Comparison of ENCODE assay signal across 8 cellular contexts in genomic region chr17:75270966-75271232, GRCh38. TPM values are rescaled to one million over a fixed set of nuclear protein-coding genes. Genes with fewer than 3 reads are reported as not detected.
DNase-seq lines count a peak whose midpoint lies in the region; ATAC-seq and TF ChIP-seq lines count a peak whose summit lies in the region.

MIF4GD (minus strand) TSS chr17:75271231; CDS start chr17:75270195, 1,036 bp downstream.

- peak within 1 kb of the TSS; percentile 88 for H3K27ac ChIP-seq in Panc1 (ENCODE audit: low read length)

- peak within 1 kb of the TSS; percentile 88 for H3K4me3 Mint-ChIP-seq in natural killer cell

- peaks cover 10 to 25% of the 10 kb centered on the region in 2 donors for H3K4me1 Mint-ChIP-seq in natural killer cell

- H3K9me3 Mint-ChIP-seq in natural killer cell, result no peaks in the 10 kb centered on the region

- POLR2A ChIA-PET in Panc1 (lab: Charles Lee), result interaction anchor here (0.6 to 1.9 kb wide), 5 partner anchors 9 to 443 kb away, joined by 4 to 14 read pairs (median 6); partner anchors contain the start of genes MRPS7 and SLC25A19

- CTCF ChIA-PET in Panc1 (lab: Charles Lee), result interaction anchor here (0.6 to 2.3 kb wide), 14 partner anchors 8 to 446 kb away, joined by 3 to 21 read pairs (median 4); partner anchors contain the start of genes GGA3, GRB2, MRPS7 and SLC25A19

- in situ Hi-C loops in Panc1 (cut with HindIII; ENCODE audit: low pct_unique_long_range_greater_than_20kb, low sequenced_read_pairs), result no loop called here

- peak within 1 kb of the TSS; percentile 81 to 91 for H3K27ac Mint-ChIP-seq in natural killer cell

- intact Hi-C loops in Panc1 (cut with micrococcal nuclease; ENCODE audit: unreplicated experiment), result no loop called here
- intact Hi-C loops in natural killer cell (cut with micrococcal nuclease), result loop anchor here (1.0 kb wide), 2 partner anchors 10 to 18 kb away; partner anchors contain the start of genes GGA3, MRPS7 and SLC25A19

- no peaks in the 10 kb centered on the region for H3K9me3 ChIP-seq in Panc1 (ENCODE audit: control insufficient read depth, insufficient read depth, low read depth, low read length)

- no peaks in the 10 kb centered on the region for H3K36me3 Mint-ChIP-seq in natural killer cell

- H3K27me3 Mint-ChIP-seq in natural killer cell (ENCODE audit: low read depth in 2 of 2), result no peaks in the 10 kb centered on the region

- DNase-seq in Panc1 (ENCODE audit: low read depth, low spot score) (no peak), epithelial cell of esophagus (ENCODE audit: low read depth) (no peak), natural killer cell (no peak), AG08396 (ENCODE audit: low spot score) (no peak), pons (ENCODE audit: low spot score) (no peak)
- DNase-seq in activated CD4-positive, CD25-positive, alpha-beta regulatory T cell treated with anti-CD3 and anti-CD28 coated beads, Interleukin-2, amount 50 U/mL, for 72 hours, result no peak

- H3K4me3 ChIP-seq in Panc1 (ENCODE audit: low read depth in 2 of 2, low read length in 2 of 2) (peak within 1 kb of the TSS; percentile 81 to 93), epithelial cell of esophagus (ENCODE audit: low read length) (peak within 1 kb of the TSS; percentile 91)

- TF ChIP-seq CTCF in Panc1 (IDR thresholded peaks at IDR 0.05), result no peak
- TF ChIP-seq CTCF in epithelial cell of esophagus (IDR thresholded peaks at IDR 0.05; ENCODE audit: insufficient read depth, low read depth, low read length, missing control alignments), result no peak
- TF ChIP-seq CTCF in natural killer cell (IDR thresholded peaks at IDR 0.05), result no peak

- no TSS peak for BruUV-seq in Panc1 (replicated peaks; lab: Mats Ljungman, UMichigan)

- ATAC-seq in GM19452 (IDR thresholded peaks at IDR 0.05; ENCODE audit: unreplicated experiment) (peak; percentile 11), Panc1 (no peak), natural killer cell (peak in 2 of 3 donors; percentile 24 to 31), HG03521 (IDR thresholded peaks at IDR 0.05; ENCODE audit: unreplicated experiment) (no peak)

- peaks cover 41% of the 10 kb centered on the region for H3K4me1 ChIP-seq in Panc1 (ENCODE audit: control insufficient read depth, insufficient read depth, low read length)

- no peaks in the 10 kb centered on the region for H3K27me3 ChIP-seq in Panc1 (ENCODE audit: control insufficient read depth, insufficient read depth, low read length)

- no peaks in the 10 kb centered on the region for H3K36me3 ChIP-seq in Panc1 (ENCODE audit: control insufficient read depth, insufficient read depth, low read length)

RNA-seq across cellular contexts. Expression of gene MIF4GD, which starts in this region (rescaled TPM):
- total RNA-seq in Panc1 (2021; ENCODE audit: unreplicated experiment) (34.4 TPM), natural killer cell (10 to 100 TPM; 44.5 to 56.9 (median 50.3) TPM)
- polyA plus RNA-seq in Panc1 (2012; ENCODE audit: insufficient read length), result 40.5 TPM

Comparison
In these comparisons a context has a peak if more than half of its experiments do, and no peak if none do; other contexts are left out.
1. ATAC-seq: peak in GM19452 (single experiment) and natural killer cell (2 of 3); none in Panc1 (single experiment) and HG03521 (single experiment).